Comparison of ENCODE assay signal across 29 cellular contexts in genomic region chr5:138495351-138495750, GRCh38. TPM values are rescaled to one million over a fixed set of nuclear protein-coding genes. Genes with fewer than 3 reads are reported as not detected.
DNase-seq lines count a peak whose midpoint lies in the region; ATAC-seq and TF ChIP-seq lines count a peak whose summit lies in the region.
"Had no signal": no experiment of that assay in that cellular context is flagged by ENCODE, and none has a peak within 500 bp of the region (broad histone marks: within the 10 kb centered on the region; RNA-seq: fewer than 3 reads in every experiment).

No MANE protein-coding gene starts in this region.

- DNase-seq in mammary epithelial cell (peak; percentile 51), breast epithelium (ENCODE audit: low spot score in 2 of 2) (no peak), WTC11 (ENCODE audit: low spot score) (no peak), fibroblast of peridontal ligament (ENCODE audit: extremely low read depth) (peak; percentile 23), type B pancreatic cell (ENCODE audit: extremely low spot score, unreplicated experiment) (no peak), LoVo (ENCODE audit: low spot score) (no peak), CD1c-positive myeloid dendritic cell (ENCODE audit: extremely low spot score) (no peak)
- DNase-seq in activated CD4-positive, alpha-beta T cell treated with anti-CD3 and anti-CD28 coated beads, Interleukin-2, amount 50 U/mL, for 48 hours, result no peak
- DNase-seq: 8988T; CD4-positive, alpha-beta memory T cell; COR-L47; DMS53; HFFc6; NCI-H1048; NCI-H1417 treated with DMSO at 0.1 percent for 48 hours; NCI-H1694 treated with DMSO at 0.1 percent for 48 hours; NCI-H2081; NCI-H2171; NCI-H345; NCI-H524; NCI-H774; NK-92 treated with Interleukin-12 subunit alpha and Interleukin-12 subunit beta, amount 100 ng/mL, for 24 hours; PC-3 had no signal

- H2AFZ ChIP-seq in mammary epithelial cell (ENCODE audit: low read depth, low read length), result no peak overlapping the region
- H2AFZ ChIP-seq: GM23338 had no signal

- ATAC-seq in WTC11, result no peak
- ATAC-seq: GM23338, PC-3, Right ventricle myocardium inferior had no signal

- H3K27ac Mint-ChIP-seq in WTC11 (0 out of 2 replicates have a peak overlapping the region, but pooled peaks have one; percentile 54), type B pancreatic cell (peak overlapping the region; percentile 57)
- H3K27ac Mint-ChIP-seq: GM23338, HFFc6 had no signal

- WGBS in mammary epithelial cell (ENCODE audit: low coverage, missing lambda C conversion rate), result 73% methylated on average over 7 of the region's 7 CpGs

- no peaks in the 10 kb centered on the region for H3K79me2 ChIP-seq in mammary epithelial cell (ENCODE audit: insufficient read depth, low read length)

- H3K27me3 Mint-ChIP-seq in WTC11 (ENCODE audit: low read depth) (peaks cover 20% of the 10 kb centered on the region), type B pancreatic cell (peaks cover 8% of the 10 kb centered on the region)

- H3K27ac ChIP-seq in mammary epithelial cell (ENCODE audit: insufficient read depth, low read depth, low read length), result no peak overlapping the region
- no peak overlapping the region for H3K27ac ChIP-seq in breast epithelium
- H3K27ac ChIP-seq: BLaER1, KMS-11, SJSA1 had no signal

- H3K36me3 ChIP-seq in mammary epithelial cell (ENCODE audit: insufficient read depth, low read length) (no peaks in the 10 kb centered on the region), breast epithelium (no peaks in the 10 kb centered on the region)
- H3K36me3 ChIP-seq: BLaER1, HAP-1, SJSA1 had no signal

- BruUV-seq in mammary epithelial cell (replicated peaks; lab: Mats Ljungman, UMichigan), result no TSS peak

- POLR2A ChIA-PET in WTC11 (lab: Charles Lee), result no interaction called here

- no peak overlapping the region for H3K9ac ChIP-seq in mammary epithelial cell (ENCODE audit: insufficient read depth, low read length)
- H3K9ac ChIP-seq: BLaER1, KMS-11 had no signal

- H3K4me1 ChIP-seq in mammary epithelial cell (ENCODE audit: insufficient read depth, low read length) (peaks cover 34% of the 10 kb centered on the region), breast epithelium (peaks cover 13 to 15% of the 10 kb centered on the region in 2 donors)

- intact Hi-C loops in mammary epithelial cell (cut with micrococcal nuclease) (no loop called here), breast epithelium (cut with DNase I; ENCODE audit: low total_unique reads) (no loop called here)

- H3K4me2 ChIP-seq in mammary epithelial cell (ENCODE audit: insufficient read depth, low read depth, low read length), result no peak overlapping the region
- H3K4me2 ChIP-seq: BLaER1, GM23338, KMS-11 had no signal

- H3K4me1 Mint-ChIP-seq in WTC11 (peaks cover 20% of the 10 kb centered on the region), type B pancreatic cell (ENCODE audit: unreplicated experiment) (peaks cover 17% of the 10 kb centered on the region)

- in situ Hi-C loops in mammary epithelial cell (cut with MboI; ENCODE audit: low sequenced_read_pairs in 2 of 2), result no loop called here

- TF ChIP-seq CTCF in mammary epithelial cell (conservative IDR thresholded peaks at IDR 0.05 in 1 of 2, IDR thresholded peaks at IDR 0.05 in 1 of 2; ENCODE audit: extremely low read depth in 1 of 2, insufficient read depth in 1 of 2, low read depth in 1 of 2, low read length in 2 of 2) (no peak), breast epithelium (IDR thresholded peaks at IDR 0.05) (no peak), WTC11 (IDR thresholded peaks at IDR 0.05) (no peak), type B pancreatic cell (conservative IDR thresholded peaks at IDR 0.05) (no peak)

- H4K20me1 ChIP-seq in mammary epithelial cell (ENCODE audit: insufficient read depth, low read length), result no peaks in the 10 kb centered on the region
- H4K20me1 ChIP-seq: BLaER1 had no signal

- H3K4me3 ChIP-seq in mammary epithelial cell (replicated peaks in 1 of 3; ENCODE audit: insufficient read depth in 1 of 3, low read depth in 2 of 3, low read length in 3 of 3) (no peak overlapping the region), breast epithelium (no peak overlapping the region)
- H3K4me3 ChIP-seq: BLaER1, GM23338, HAP-1, SJSA1 had no signal

- H3K9me3 Mint-ChIP-seq in WTC11 (no peaks in the 10 kb centered on the region), type B pancreatic cell (no peaks in the 10 kb centered on the region)
- H3K9me3 Mint-ChIP-seq: CD4-positive, alpha-beta memory T cell; GM23338; HFFc6 had no signal

- H3K9me3 ChIP-seq in mammary epithelial cell (replicated peaks; ENCODE audit: insufficient read depth, low read length) (no peaks in the 10 kb centered on the region), breast epithelium (no peaks in the 10 kb centered on the region)
- H3K9me3 ChIP-seq: BLaER1, HAP-1 had no signal

- no peaks in the 10 kb centered on the region for H3K36me3 Mint-ChIP-seq in WTC11
- H3K36me3 Mint-ChIP-seq in type B pancreatic cell, result no peaks in the 10 kb centered on the region
- H3K36me3 Mint-ChIP-seq: CD4-positive, alpha-beta memory T cell had no signal

- no peak for TF ChIP-seq POLR2A in breast epithelium (IDR thresholded peaks at IDR 0.05)

- dilution Hi-C loops in mammary epithelial cell (cut with HindIII; ENCODE audit: low sequenced_read_pairs), result loop anchor here (5.0 kb wide), 1 partner anchor 38 kb away; no protein-coding TSS in a partner anchor

- no peaks in the 10 kb centered on the region for H3K27me3 ChIP-seq in mammary epithelial cell (ENCODE audit: insufficient read depth, low read length)
- H3K27me3 ChIP-seq in breast epithelium, result no peaks in the 10 kb centered on the region
- H3K27me3 ChIP-seq: BLaER1, SJSA1 had no signal

- no peak overlapping the region for H3K4me3 Mint-ChIP-seq in WTC11
- H3K4me3 Mint-ChIP-seq in type B pancreatic cell, result peak overlapping the region; percentile 53
- H3K4me3 Mint-ChIP-seq: CD4-positive, alpha-beta memory T cell; GM23338; HFFc6 had no signal

- CTCF ChIA-PET in mammary epithelial cell (lab: Charles Lee; ENCODE audit: low non-redundant PET), result no interaction called here
- CTCF ChIA-PET in WTC11 (lab: Charles Lee), result interaction anchor here (0.9 to 2.1 kb wide), 2 partner anchors 9 to 46 kb away, joined by 3 to 5 read pairs; no protein-coding TSS in a partner anchor

TF ChIP-seq in WTC11, 78 proteins besides CTCF, POLR2A, EP300 and RAD21 (continues in another document):
- TF ChIP-seq ZNF281 (CRISPR knock-in tag; IDR thresholded peaks at IDR 0.05) (no peak), MYBL2 (CRISPR knock-in tag; IDR thresholded peaks at IDR 0.05) (no peak)

RNA-seq across cellular contexts. Expression of gene EGR1, which starts 30.1 kb away (rescaled TPM):
- 100 to 1,000 TPM in 1 of 2 donors, 10 to 100 TPM in 1; 12.7 to 159 TPM for total RNA-seq in mammary epithelial cell
- 10.6 TPM for polyA plus RNA-seq in mammary epithelial cell
- 63.3 TPM for polyA minus RNA-seq in mammary epithelial cell
- 10 to 100 TPM; 11.8 to 61.0 (median 18.4) TPM for total RNA-seq in breast epithelium
- 15.7 to 30.0 TPM (median 28.5 TPM) in 3 replicates for total RNA-seq in WTC11 (2021)
- 64.4 and 283 TPM in 2 replicates for total RNA-seq in type B pancreatic cell (ENCODE audit: low replicate concordance)

RNA-seq across cellular contexts. Expression of gene ETF1, which starts 47.7 kb away (rescaled TPM):
- total RNA-seq in mammary epithelial cell (100 to 1,000 TPM; 167 to 200 TPM), breast epithelium (100 to 1,000 TPM in 2 of 3 donors, 10 to 100 TPM in 1; 95.4 to 112 (median 104) TPM), WTC11 (2021) (110 to 137 TPM (median 115 TPM) in 3 replicates), type B pancreatic cell (ENCODE audit: low replicate concordance) (80.0 and 94.8 TPM in 2 replicates)
- polyA plus RNA-seq in mammary epithelial cell, result 73.8 TPM
- polyA minus RNA-seq in mammary epithelial cell, result 86.8 TPM

RNA-seq across cellular contexts. Expression of gene REEP2, which starts 56.5 kb away (rescaled TPM):
- 10 to 100 TPM; 14.5 to 26.5 TPM for total RNA-seq in mammary epithelial cell
- 3.6 TPM for polyA plus RNA-seq in mammary epithelial cell
- 70.6 TPM for polyA minus RNA-seq in mammary epithelial cell
- 1 to 10 TPM in 1 of 3 donors, under 1 TPM in 2; 0.88 to 2.7 (median 0.98) TPM for total RNA-seq in breast epithelium
- 47.7 to 51.1 TPM (median 50.9 TPM) in 3 replicates for total RNA-seq in WTC11 (2021)
- total RNA-seq in type B pancreatic cell (ENCODE audit: low replicate concordance), result 7.8 and 31.0 TPM in 2 replicates
- total RNA-seq: CD4-positive, alpha-beta memory T cell had no signal

Comparison
In these comparisons a context has a peak if more than half of its experiments do, and no peak if none do; other contexts are left out.
1. DNase-seq: peak in mammary epithelial cell (single experiment) and fibroblast of peridontal ligament (single experiment); none in breast epithelium (0 of 2), WTC11 (single experiment), type B pancreatic cell (single experiment), LoVo (single experiment), CD1c-positive myeloid dendritic cell (single experiment) and activated CD4-positive, alpha-beta T cell treated with anti-CD3 and anti-CD28 coated beads, Interleukin-2, amount 50 U/mL, for 48 hours (0 of 2).